9 cellular contexts compared by ENCODE assay signal in the genomic region with DNA sequence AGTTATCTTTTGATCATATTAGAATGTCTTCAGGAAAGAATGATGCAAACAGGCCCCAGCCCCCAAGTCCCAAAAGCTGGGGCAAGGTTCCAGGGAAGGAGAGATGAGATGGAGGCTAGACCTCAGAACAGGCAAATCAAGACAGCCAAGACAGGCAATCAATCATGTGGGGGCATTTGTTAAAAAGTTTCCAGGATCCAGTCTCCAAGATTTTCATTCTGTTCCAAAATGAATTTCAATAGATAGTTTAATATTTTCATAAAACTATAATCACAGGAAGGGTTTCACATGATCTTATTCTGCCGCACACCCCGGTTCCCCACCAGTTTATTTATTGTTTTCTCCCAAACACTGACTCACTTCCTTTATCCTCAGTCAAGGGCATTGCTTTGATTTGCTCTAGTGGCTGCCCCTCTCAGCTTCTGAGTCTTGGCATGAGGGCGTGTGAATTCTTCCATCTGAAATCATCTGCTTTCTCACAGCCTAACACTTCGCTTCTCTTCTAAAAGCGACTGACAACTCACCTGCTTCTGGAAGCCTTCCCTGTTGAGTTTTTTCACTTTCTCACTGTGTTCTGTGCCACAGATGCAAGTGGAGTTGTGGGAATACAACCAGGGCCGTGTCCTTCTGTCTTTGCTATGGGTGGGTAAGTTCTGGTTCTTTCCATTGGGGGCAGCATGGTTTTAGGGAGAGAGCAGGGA. TPM values are rescaled to one million over a fixed set of nuclear protein-coding genes. Genes with fewer than 3 reads are reported as not detected.
DNase-seq lines count a peak whose midpoint lies in the region; ATAC-seq and TF ChIP-seq lines count a peak whose summit lies in the region.
"Had no signal": no experiment of that assay in that cellular context is flagged by ENCODE, and none has a peak within 500 bp of the region (broad histone marks: within the 10 kb centered on the region; RNA-seq: fewer than 3 reads in every experiment).

No MANE protein-coding gene starts in this region.

- POLR2A ChIA-PET in activated CD8-positive, alpha-beta T cell treated with anti-CD3 and anti-CD28 coated beads for 36 hours (lab: Charles Lee): interaction anchor here (2.1 to 2.9 kb wide), 2 partner anchors 27 to 167 kb away, joined by 5 to 17 read pairs; partner anchors contain the start of gene CYB5B
- POLR2A ChIA-PET in activated CD8-positive, alpha-beta T cell treated with anti-CD3 and anti-CD28 coated beads, Interleukin-2, amount 10 ng/mL, durations not matched to agents 7 days and 5 days (lab: Charles Lee): interaction anchor here (0.6 kb wide), 2 partner anchors 11 to 220 kb away, joined by 3 read pairs; no protein-coding TSS in a partner anchor
- POLR2A ChIA-PET in OCI-LY7 (lab: Charles Lee): interaction anchor here (0.7 kb wide), 2 partner anchors 24 to 365 kb away, joined by 3 to 5 read pairs; no protein-coding TSS in a partner anchor

- ATAC-seq in activated CD8-positive, alpha-beta T cell treated with anti-CD3 and anti-CD28 coated beads for 36 hours: peak; percentile 43
- no peak for ATAC-seq in activated CD8-positive, alpha-beta T cell treated with anti-CD3 and anti-CD28 coated beads, Interleukin-2, amount 10 ng/mL, durations not matched to agents 7 days and 5 days
- ATAC-seq in GM19397 (IDR thresholded peaks at IDR 0.05; ENCODE audit: unreplicated experiment): no peak

- no peak overlapping the region for H3K4me2 ChIP-seq in OCI-LY7 (ENCODE audit: low read length)

- no peaks in the 10 kb centered on the region for H3K36me3 Mint-ChIP-seq in activated CD8-positive, alpha-beta T cell treated with anti-CD3 and anti-CD28 coated beads for 36 hours (ENCODE audit: low read depth)
- no peaks in the 10 kb centered on the region for H3K36me3 Mint-ChIP-seq in activated CD8-positive, alpha-beta T cell treated with anti-CD3 and anti-CD28 coated beads, Interleukin-2, amount 10 ng/mL, durations not matched to agents 7 days and 5 days (ENCODE audit: low read depth)

- no peak overlapping the region for H3K4me3 Mint-ChIP-seq in activated CD8-positive, alpha-beta T cell treated with anti-CD3 and anti-CD28 coated beads for 36 hours
- no peak overlapping the region for H3K4me3 Mint-ChIP-seq in activated CD8-positive, alpha-beta T cell treated with anti-CD3 and anti-CD28 coated beads, Interleukin-2, amount 10 ng/mL, durations not matched to agents 7 days and 5 days

- no peaks in the 10 kb centered on the region for H4K20me1 ChIP-seq in OCI-LY7 (ENCODE audit: insufficient read depth, low read length)

- peak; percentile 24 for TF ChIP-seq CTCF in activated CD8-positive, alpha-beta T cell treated with anti-CD3 and anti-CD28 coated beads for 36 hours (IDR thresholded peaks at IDR 0.05)
- peak; percentile 56 for TF ChIP-seq CTCF in OCI-LY7 (conservative IDR thresholded peaks at IDR 0.05; ENCODE audit: low read length)

- peaks cover 32% of the 10 kb centered on the region for H3K4me1 Mint-ChIP-seq in activated CD8-positive, alpha-beta T cell treated with anti-CD3 and anti-CD28 coated beads for 36 hours (ENCODE audit: low read depth)
- peaks cover 18% of the 10 kb centered on the region for H3K4me1 Mint-ChIP-seq in activated CD8-positive, alpha-beta T cell treated with anti-CD3 and anti-CD28 coated beads, Interleukin-2, amount 10 ng/mL, durations not matched to agents 7 days and 5 days (ENCODE audit: low read depth)

- peak overlapping the region; percentile 57 for H2AFZ ChIP-seq in OCI-LY7 (ENCODE audit: low read length)

- no peaks in the 10 kb centered on the region for H3K9me2 ChIP-seq in OCI-LY7 (ENCODE audit: insufficient read depth, low read length)

- no peaks in the 10 kb centered on the region for H3K27me3 ChIP-seq in duodenal mucosa (ENCODE audit: control insufficient read depth in 1 of 2, insufficient read depth in 2 of 2, low read length in 2 of 2)

- H3K36me3 ChIP-seq in OCI-LY7 (ENCODE audit: insufficient read depth, low read length) (no peaks in the 10 kb centered on the region), duodenal mucosa (ENCODE audit: control insufficient read depth in 1 of 2, insufficient read depth in 2 of 2, low read length in 2 of 2) (no peaks in the 10 kb centered on the region), mesodermal cell (ENCODE audit: control insufficient read depth, insufficient read depth, low read length) (no peaks in the 10 kb centered on the region)

- no peaks in the 10 kb centered on the region for H3K9me3 Mint-ChIP-seq in activated CD8-positive, alpha-beta T cell treated with anti-CD3 and anti-CD28 coated beads for 36 hours
- no peaks in the 10 kb centered on the region for H3K9me3 Mint-ChIP-seq in activated CD8-positive, alpha-beta T cell treated with anti-CD3 and anti-CD28 coated beads, Interleukin-2, amount 10 ng/mL, durations not matched to agents 7 days and 5 days (ENCODE audit: insufficient read depth)

- intact Hi-C loops in activated CD8-positive, alpha-beta T cell treated with anti-CD3 and anti-CD28 coated beads for 36 hours (cut with micrococcal nuclease): loop anchor here (2.0 kb wide), 1 partner anchor 167 kb away; the partner anchor contains the start of gene NFAT5
- intact Hi-C loops in OCI-LY7 (cut with micrococcal nuclease; ENCODE audit: unreplicated experiment): loop anchor here (1.0 to 5.0 kb wide), 4 partner anchors 166 to 534 kb away; partner anchors contain the start of gene NOB1

- H3K27ac ChIP-seq in OCI-LY7 (ENCODE audit: low read depth, low read length, poor library complexity, severe bottlenecking) (no peak overlapping the region), duodenal mucosa (ENCODE audit: low read depth, low read length) (peak overlapping the region; percentile 33), mesodermal cell (ENCODE audit: low read depth, low read length, severe bottlenecking) (peak overlapping the region; percentile 85)

- CTCF ChIA-PET in activated CD8-positive, alpha-beta T cell treated with anti-CD3 and anti-CD28 coated beads for 36 hours (lab: Charles Lee): interaction anchor here (0.7 to 3.7 kb wide), 14 partner anchors 12 to 357 kb away, joined by 3 to 50 read pairs (median 4); partner anchors contain the start of gene NOB1
- CTCF ChIA-PET in activated CD8-positive, alpha-beta T cell treated with anti-CD3 and anti-CD28 coated beads, Interleukin-2, amount 10 ng/mL, durations not matched to agents 7 days and 5 days (lab: Charles Lee): interaction anchor here (1.0 to 3.9 kb wide), 8 partner anchors 12 to 357 kb away, joined by 3 to 23 read pairs (median 8); partner anchors contain the start of gene NOB1
- CTCF ChIA-PET in OCI-LY7 (lab: Charles Lee; ENCODE audit: unreplicated experiment): no interaction called here

- 50 to 55% methylated on average over 5 of the region's 6 CpGs for WGBS in mesodermal cell (ENCODE audit: insufficient coverage in 2 of 2), 2 experiments

- H3K4me1 ChIP-seq in OCI-LY7 (ENCODE audit: insufficient read depth, low read length, poor library complexity, severe bottlenecking) (peaks cover 21% of the 10 kb centered on the region), duodenal mucosa (ENCODE audit: control insufficient read depth in 1 of 2, insufficient read depth in 2 of 2, low read length in 2 of 2) (peaks cover 16 to 17% of the 10 kb centered on the region in 2 donors), mesodermal cell (ENCODE audit: control insufficient read depth, insufficient read depth, low read length, poor library complexity, severe bottlenecking) (peaks cover 22% of the 10 kb centered on the region)

- no peak overlapping the region for H3K4me3 ChIP-seq in OCI-LY7 (ENCODE audit: low read depth, low read length, poor library complexity, severe bottlenecking)
- peak overlapping the region in 1 of 2 donors; percentile 3 for H3K4me3 ChIP-seq in duodenal mucosa (ENCODE audit: low read depth in 1 of 2, low read length in 2 of 2)
- H3K4me3 ChIP-seq in mesodermal cell (ENCODE audit: extremely low read depth, insufficient read depth, low read length, poor library complexity, severe bottlenecking): no peak overlapping the region

- H3K79me2 ChIP-seq in OCI-LY7 (ENCODE audit: insufficient read depth, low read depth, low read length): no peaks in the 10 kb centered on the region

- H3K9ac ChIP-seq in duodenal mucosa (ENCODE audit: low read depth in 1 of 2, low read length in 2 of 2): peak overlapping the region in 1 of 2 donors; percentile 18

- no peaks in the 10 kb centered on the region for H3K9me3 ChIP-seq in OCI-LY7 (ENCODE audit: low read length)
- no peaks in the 10 kb centered on the region for H3K9me3 ChIP-seq in duodenal mucosa (ENCODE audit: control insufficient read depth in 1 of 2, low read length in 2 of 2)
- H3K9me3 ChIP-seq in mesodermal cell (ENCODE audit: control insufficient read depth, low read length): no peaks in the 10 kb centered on the region

- no TSS peak for BruUV-seq in OCI-LY7 (replicated peaks; lab: Mats Ljungman, UMichigan)

- H3K27me3 Mint-ChIP-seq in activated CD8-positive, alpha-beta T cell treated with anti-CD3 and anti-CD28 coated beads for 36 hours: peaks cover 3% of the 10 kb centered on the region
- H3K27me3 Mint-ChIP-seq in activated CD8-positive, alpha-beta T cell treated with anti-CD3 and anti-CD28 coated beads, Interleukin-2, amount 10 ng/mL, durations not matched to agents 7 days and 5 days (ENCODE audit: low read depth): no peaks in the 10 kb centered on the region

- H3K27ac Mint-ChIP-seq in activated CD8-positive, alpha-beta T cell treated with anti-CD3 and anti-CD28 coated beads for 36 hours: no peak overlapping the region
- H3K27ac Mint-ChIP-seq in activated CD8-positive, alpha-beta T cell treated with anti-CD3 and anti-CD28 coated beads, Interleukin-2, amount 10 ng/mL, durations not matched to agents 7 days and 5 days: no peak overlapping the region

- DNase-seq in activated CD8-positive, alpha-beta T cell treated with anti-CD3 and anti-CD28 coated beads for 36 hours: no peak
- no peak for DNase-seq in activated CD8-positive, alpha-beta T cell treated with anti-CD3 and anti-CD28 coated beads, Interleukin-2, amount 10 ng/mL, durations not matched to agents 7 days and 5 days
- DNase-seq in OCI-LY7 (ENCODE audit: low spot score): peak; percentile 24
- DNase-seq in DMS79 treated with DMSO at 0.1 percent for 48 hours (lab: John Stamatoyannopoulos, UW): no peak
- no peak for DNase-seq in AML-193 (lab: John Stamatoyannopoulos, UW)

RNA-seq across cellular contexts. Expression of gene TERF2, which starts 12.2 kb away (rescaled TPM):
- total RNA-seq in activated CD8-positive, alpha-beta T cell treated with anti-CD3 and anti-CD28 coated beads for 36 hours: 10 to 100 TPM; 39.4 to 41.6 TPM
- 10 to 100 TPM; 42.6 to 48.4 TPM for total RNA-seq in activated CD8-positive, alpha-beta T cell treated with anti-CD3 and anti-CD28 coated beads, Interleukin-2, amount 10 ng/mL, durations not matched to agents 7 days and 5 days
- total RNA-seq in OCI-LY7 (2014; rRNA removed; shearing (Covaris generic)): 18.8 and 19.8 TPM in 2 replicates
- 63.9 and 81.0 TPM in 2 replicates for total RNA-seq in OCI-LY7 (2022)
- polyA plus RNA-seq in mesodermal cell (2013, experiment 1 of 2): 36.4 TPM
- polyA plus RNA-seq in mesodermal cell (2013, experiment 2 of 2): 39.0 TPM

RNA-seq across cellular contexts. Expression of gene CYB5B, which starts 26.4 kb away (rescaled TPM):
- total RNA-seq in activated CD8-positive, alpha-beta T cell treated with anti-CD3 and anti-CD28 coated beads for 36 hours: 100 to 1,000 TPM; 159 to 163 TPM
- total RNA-seq in activated CD8-positive, alpha-beta T cell treated with anti-CD3 and anti-CD28 coated beads, Interleukin-2, amount 10 ng/mL, durations not matched to agents 7 days and 5 days: 100 to 1,000 TPM; 179 to 183 TPM
- 64.9 and 83.0 TPM in 2 replicates for total RNA-seq in OCI-LY7 (2014; rRNA removed; shearing (Covaris generic))
- 177 and 184 TPM in 2 replicates for total RNA-seq in OCI-LY7 (2022)
- polyA plus RNA-seq in mesodermal cell (2013, experiment 1 of 2): 134 TPM
- polyA plus RNA-seq in mesodermal cell (2013, experiment 2 of 2): 129 TPM

RNA-seq across cellular contexts. Expression of gene TMED6, which starts 46.4 kb away (rescaled TPM):
- total RNA-seq in activated CD8-positive, alpha-beta T cell treated with anti-CD3 and anti-CD28 coated beads for 36 hours: 1 to 10 TPM; 1.2 to 2.2 TPM
- 1 to 10 TPM; 1.4 to 1.8 TPM for total RNA-seq in activated CD8-positive, alpha-beta T cell treated with anti-CD3 and anti-CD28 coated beads, Interleukin-2, amount 10 ng/mL, durations not matched to agents 7 days and 5 days
- total RNA-seq in OCI-LY7 (2014; rRNA removed; shearing (Covaris generic)): 1.7 TPM in 1 of 2 replicates, not detected in the other
- total RNA-seq in OCI-LY7 (2022): 1.2 and 1.7 TPM in 2 replicates
- polyA plus RNA-seq in mesodermal cell (2013, experiment 1 of 2): 0.37 TPM
- not detected for polyA plus RNA-seq in mesodermal cell (2013, experiment 2 of 2)
- total RNA-seq: glomerular endothelial cell had no signal

RNA-seq across cellular contexts. Expression of gene NIP7, which starts 58.4 kb away (rescaled TPM):
- 10 to 100 TPM; 37.7 to 41.8 TPM for total RNA-seq in activated CD8-positive, alpha-beta T cell treated with anti-CD3 and anti-CD28 coated beads for 36 hours
- 10 to 100 TPM; 35.3 to 36.0 TPM for total RNA-seq in activated CD8-positive, alpha-beta T cell treated with anti-CD3 and anti-CD28 coated beads, Interleukin-2, amount 10 ng/mL, durations not matched to agents 7 days and 5 days
- total RNA-seq in OCI-LY7 (2014; rRNA removed; shearing (Covaris generic)): 26.9 and 39.7 TPM in 2 replicates
- 49.1 and 50.7 TPM in 2 replicates for total RNA-seq in OCI-LY7 (2022)
- polyA plus RNA-seq in mesodermal cell (2013, experiment 1 of 2): 19.1 TPM
- polyA plus RNA-seq in mesodermal cell (2013, experiment 2 of 2): 22.2 TPM

RNA-seq across cellular contexts. Expression of gene COG8, which starts 58.6 kb away (rescaled TPM):
- 10 to 100 TPM; 26.0 to 27.4 TPM for total RNA-seq in activated CD8-positive, alpha-beta T cell treated with anti-CD3 and anti-CD28 coated beads for 36 hours
- 10 to 100 TPM; 37.6 to 37.7 TPM for total RNA-seq in activated CD8-positive, alpha-beta T cell treated with anti-CD3 and anti-CD28 coated beads, Interleukin-2, amount 10 ng/mL, durations not matched to agents 7 days and 5 days
- total RNA-seq in OCI-LY7 (2014; rRNA removed; shearing (Covaris generic)): 39.0 and 60.3 TPM in 2 replicates
- total RNA-seq in OCI-LY7 (2022): 55.9 and 60.9 TPM in 2 replicates
- 33.5 TPM for polyA plus RNA-seq in mesodermal cell (2013, experiment 1 of 2)
- polyA plus RNA-seq in mesodermal cell (2013, experiment 2 of 2): 27.8 TPM
